ENCODE assay signal across 25 cellular contexts in the genomic region with DNA sequence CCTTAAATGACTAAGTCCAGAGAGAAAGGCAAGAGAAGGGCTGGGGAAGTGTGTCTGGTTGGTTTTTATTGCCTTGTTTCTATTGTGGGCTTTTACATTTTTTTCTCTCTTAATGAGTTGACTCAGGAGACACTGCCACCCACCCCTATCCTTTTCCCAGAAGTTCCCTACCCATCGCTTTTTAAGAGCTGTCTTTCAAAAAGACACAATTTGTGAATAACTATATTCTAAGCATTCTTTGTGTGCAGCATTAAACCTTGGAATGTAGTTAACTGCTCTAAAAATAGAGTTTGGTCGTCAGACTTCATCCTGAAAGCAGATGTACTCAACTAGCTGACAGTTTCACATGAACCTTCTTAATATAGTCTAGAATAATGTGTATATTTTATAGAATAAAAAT.
DNase-seq lines count a peak whose midpoint lies in the region; ATAC-seq and TF ChIP-seq lines count a peak whose summit lies in the region.
"Had no signal": no experiment of that assay in that cellular context is flagged by ENCODE, and none has a peak within 500 bp of the region (broad histone marks: within the 10 kb centered on the region; RNA-seq: fewer than 3 reads in every experiment).

No MANE protein-coding gene starts in this region.

- H3K27me3 Mint-ChIP-seq in stimulated activated naive B cell treated with anti-CD40 and anti-IgM and Interleukin-4, amounts not matched to agents 10 μg/mL and 1 μg/mL and 100 μg/mL, for 72 hours: no peaks in the 10 kb centered on the region
- H3K27me3 Mint-ChIP-seq: activated naive CD8-positive, alpha-beta T cell treated with anti-CD3 and anti-CD28 coated beads for 36 hours; naive thymus-derived CD4-positive, alpha-beta T cell had no signal

- CTCF ChIA-PET in SK-N-SH (lab: Yijun Ruan, JAX): interaction anchor here (0.8 kb wide), 1 partner anchor 10 kb away, joined by 4 read pairs; no protein-coding TSS in a partner anchor

- TF ChIP-seq CTCF in SK-N-SH (IDR thresholded peaks at IDR 0.05) (no peak), upper lobe of left lung (IDR thresholded peaks at IDR 0.05) (no peak)

- H3K9me2 ChIP-seq in SK-N-SH: no peaks in the 10 kb centered on the region

- no peak overlapping the region for H3K4me3 Mint-ChIP-seq in stimulated activated naive B cell treated with anti-CD40 and anti-IgM and Interleukin-4, amounts not matched to agents 10 μg/mL and 1 μg/mL and 100 μg/mL, for 72 hours
- H3K4me3 Mint-ChIP-seq: activated naive CD8-positive, alpha-beta T cell treated with anti-CD3 and anti-CD28 coated beads for 36 hours; naive thymus-derived CD4-positive, alpha-beta T cell had no signal

- POLR2A ChIA-PET in SK-N-SH (lab: Yijun Ruan, JAX): no interaction called here

- H3K9me3 ChIP-seq in SK-N-SH: no peaks in the 10 kb centered on the region
- no peaks in the 10 kb centered on the region for H3K9me3 ChIP-seq in upper lobe of left lung
- H3K9me3 ChIP-seq: gastrocnemius medialis, thyroid gland had no signal

- TF ChIP-seq POLR2A in upper lobe of left lung (IDR thresholded peaks at IDR 0.05): no peak

- H3K4me3 ChIP-seq in SK-N-SH (ENCODE audit: low read depth in 2 of 2, low read length in 1 of 2) (no peak overlapping the region), upper lobe of left lung (no peak overlapping the region)
- H3K4me3 ChIP-seq: BLaER1, dorsolateral prefrontal cortex, gastrocnemius medialis, thyroid gland had no signal

- no peaks in the 10 kb centered on the region for H3K79me2 ChIP-seq in SK-N-SH (ENCODE audit: insufficient read depth)

- peak; percentile 80 for DNase-seq in GM04503 (ENCODE audit: low read depth)
- no peak for DNase-seq in SK-N-SH
- DNase-seq in iris pigment epithelial cell (ENCODE audit: low read depth): peak; percentile 32
- DNase-seq in stimulated activated naive B cell treated with anti-CD40 and anti-IgM and Interleukin-4, amounts not matched to agents 10 μg/mL and 1 μg/mL and 100 μg/mL, for 72 hours: no peak
- no peak for DNase-seq in NAMALWA (ENCODE audit: low spot score)
- DNase-seq in upper lobe of left lung: no peak
- DNase-seq: activated CD8-positive, alpha-beta memory T cell treated with anti-CD3 and anti-CD28 coated beads, Interleukin-2, amount 50 U/mL, for 4 hours; activated naive CD8-positive, alpha-beta T cell treated with anti-CD3 and anti-CD28 coated beads for 36 hours; dorsolateral prefrontal cortex; gastrocnemius medialis; kidney; naive thymus-derived CD4-positive, alpha-beta T cell; NCI-H187; NCI-H774; OCI-M1; posterior cingulate gyrus; SIG-M5; stimulated activated naive CD4-positive, alpha-beta T cell treated with Interleukin-2 at 50 U/mL for 16 hours; T-helper 2 cell; thyroid gland had no signal

- H3K27ac Mint-ChIP-seq in stimulated activated naive B cell treated with anti-CD40 and anti-IgM and Interleukin-4, amounts not matched to agents 10 μg/mL and 1 μg/mL and 100 μg/mL, for 72 hours: peak overlapping the region; percentile 39
- H3K27ac Mint-ChIP-seq: activated naive CD8-positive, alpha-beta T cell treated with anti-CD3 and anti-CD28 coated beads for 36 hours; activated T-helper 2 cell treated with anti-CD3 and anti-CD28 coated beads, Interferon-gamma antibody, Interleukin-2, Interleukin-4, amounts not matched to agents 10 μg/mL and 5 μg/mL and 100 μg/mL, durations not matched to agents 14 hours and 24 hours and 36 hours; naive thymus-derived CD4-positive, alpha-beta T cell had no signal

- no peak for ATAC-seq in stimulated activated naive B cell treated with anti-CD40 and anti-IgM and Interleukin-4, amounts not matched to agents 10 μg/mL and 1 μg/mL and 100 μg/mL, for 72 hours (replicated peaks)
- ATAC-seq in upper lobe of left lung (ENCODE audit: low FRiP score in 2 of 2) (no peak), HG03457 (IDR thresholded peaks at IDR 0.05; ENCODE audit: unreplicated experiment) (no peak)
- ATAC-seq: gastrocnemius medialis; naive thymus-derived CD4-positive, alpha-beta T cell had no signal

- no peaks in the 10 kb centered on the region for H3K9me3 Mint-ChIP-seq in stimulated activated naive B cell treated with anti-CD40 and anti-IgM and Interleukin-4, amounts not matched to agents 10 μg/mL and 1 μg/mL and 100 μg/mL, for 72 hours
- H3K9me3 Mint-ChIP-seq: activated T-helper 2 cell treated with anti-CD3 and anti-CD28 coated beads, Interferon-gamma antibody, Interleukin-2, Interleukin-4, amounts not matched to agents 10 μg/mL and 5 μg/mL and 100 μg/mL, durations not matched to agents 14 hours and 24 hours and 36 hours had no signal

- H3K36me3 ChIP-seq in SK-N-SH (replicated peaks in 1 of 2; ENCODE audit: control insufficient read depth in 1 of 2, insufficient read depth in 2 of 2, low read length in 1 of 2) (no peaks in the 10 kb centered on the region), upper lobe of left lung (no peaks in the 10 kb centered on the region)
- H3K36me3 ChIP-seq: gastrocnemius medialis, thyroid gland had no signal

- no peaks in the 10 kb centered on the region for H4K20me1 ChIP-seq in SK-N-SH (ENCODE audit: insufficient read depth)
- H4K20me1 ChIP-seq: BLaER1 had no signal

- no peak overlapping the region for H3K9ac ChIP-seq in SK-N-SH
- H3K9ac ChIP-seq: BLaER1 had no signal

- H3K27me3 ChIP-seq in SK-N-SH (ENCODE audit: insufficient read depth) (no peaks in the 10 kb centered on the region), upper lobe of left lung (no peaks in the 10 kb centered on the region)
- H3K27me3 ChIP-seq: BLaER1, dorsolateral prefrontal cortex, gastrocnemius medialis, thyroid gland had no signal

- TF ChIP-seq EP300 in SK-N-SH (IDR thresholded peaks at IDR 0.05; ENCODE audit: borderline replicate concordance in 1 of 2, low read depth in 1 of 2, low read length in 1 of 2) (no peak), upper lobe of left lung (IDR thresholded peaks at IDR 0.05) (no peak)

- TF ChIP-seq RAD21 in SK-N-SH (IDR thresholded peaks at IDR 0.05; ENCODE audit: low read length): no peak

- 61% methylated on average over 2 of the region's 2 CpGs for WGBS in SK-N-SH (ENCODE audit: low lambda C conversion rate)
- 75 to 76% methylated on average over 2 of the region's 2 CpGs for WGBS in upper lobe of left lung, 2 donors

- H3K4me1 ChIP-seq in SK-N-SH (ENCODE audit: control insufficient read depth in 1 of 2, insufficient read depth in 2 of 2, low read depth in 1 of 2, low read length in 1 of 2) (peaks cover 0 to 13% of the 10 kb centered on the region in 2 experiments; a peak in 2 of 4 replicates), upper lobe of left lung (no peaks in the 10 kb centered on the region)
- H3K4me1 ChIP-seq: gastrocnemius medialis, thyroid gland had no signal

- H3K27ac ChIP-seq in SK-N-SH (ENCODE audit: low read depth in 2 of 2, low read length in 1 of 2) (peak overlapping the region; percentile 7 to 58; a peak in 3 of 4 replicates), upper lobe of left lung (no peak overlapping the region)
- H3K27ac ChIP-seq: BLaER1, dorsolateral prefrontal cortex, epithelial cell of prostate, gastrocnemius medialis, thyroid gland, VCaP had no signal

- peaks cover 10 to 31% of the 10 kb centered on the region in 2 donors for H3K36me3 Mint-ChIP-seq in stimulated activated naive B cell treated with anti-CD40 and anti-IgM and Interleukin-4, amounts not matched to agents 10 μg/mL and 1 μg/mL and 100 μg/mL, for 72 hours

- H3K4me1 Mint-ChIP-seq in stimulated activated naive B cell treated with anti-CD40 and anti-IgM and Interleukin-4, amounts not matched to agents 10 μg/mL and 1 μg/mL and 100 μg/mL, for 72 hours: peaks cover 8 to 24% of the 10 kb centered on the region in 2 donors
- H3K4me1 Mint-ChIP-seq: naive thymus-derived CD4-positive, alpha-beta T cell had no signal

- H3F3A ChIP-seq in SK-N-SH (replicated peaks; ENCODE audit: insufficient read depth): no peaks in the 10 kb centered on the region

- no peak overlapping the region for H3K4me2 ChIP-seq in SK-N-SH
- H3K4me2 ChIP-seq: BLaER1 had no signal

- H2AFZ ChIP-seq in SK-N-SH (ENCODE audit: low read depth): no peak overlapping the region

TF ChIP-seq in SK-N-SH, 30 proteins besides CTCF, POLR2A, EP300 and RAD21:
- TF ChIP-seq MEF2A (IDR thresholded peaks at IDR 0.05; ENCODE audit: borderline replicate concordance, low read depth) (0 out of 2 replicates have a peak, but pooled peaks have one; percentile 24), FOXM1 (IDR thresholded peaks at IDR 0.05; ENCODE audit: low read depth) (no peak)

Comparison
In these comparisons a context has a peak if more than half of its experiments do, and no peak if none do; other contexts are left out.
1. DNase-seq: peak in GM04503 (single experiment) and iris pigment epithelial cell (single experiment); none in SK-N-SH (single experiment), stimulated activated naive B cell treated with anti-CD40 and anti-IgM and Interleukin-4, amounts not matched to agents 10 μg/mL and 1 μg/mL and 100 μg/mL, for 72 hours (single experiment), NAMALWA (single experiment) and upper lobe of left lung (0 of 2).
2. H3K27ac ChIP-seq: peak in SK-N-SH (2 of 2); none in upper lobe of left lung (0 of 4).